ENCODE assay signal across 1 cellular context in genomic region chr14:92596328-92596943, GRCh38.
TF ChIP-seq lines count a peak whose summit lies in the region.

No MANE protein-coding gene starts in this region.

TF ChIP-seq in HCT116, 20 proteins besides CTCF, POLR2A, EP300 and RAD21 (continued from another document):
- TF ChIP-seq REST (IDR thresholded peaks at IDR 0.05; ENCODE audit: low read depth) (no peak), JUND (IDR thresholded peaks at IDR 0.05) (no peak), YY1 (IDR thresholded peaks at IDR 0.05; ENCODE audit: extremely low read depth, insufficient replicate concordance, low read depth, low read length) (no peak), ZNF274 (IDR thresholded peaks at IDR 0.05; ENCODE audit: low read depth, low read length) (no peak), FOSL1 (IDR thresholded peaks at IDR 0.05; ENCODE audit: low read depth) (no peak)
